Comparison of ENCODE assay signal across 17 cellular contexts in genomic region chr5:75389430-75389829, GRCh38. TPM values are rescaled to one million over a fixed set of nuclear protein-coding genes. Genes with fewer than 3 reads are reported as not detected.
A peak's percentile ranks its signal among the peaks of the same experiment; 100 is the strongest.
DNase-seq lines count a peak whose midpoint lies in the region; ATAC-seq, FAIRE-seq and TF ChIP-seq lines count a peak whose summit lies in the region.
"Had no signal": no experiment of that assay in that cellular context is flagged by ENCODE, and none has a peak within 500 bp of the region (broad histone marks: within the 10 kb centered on the region; RNA-seq: fewer than 3 reads in every experiment).

No MANE protein-coding gene starts in this region.

- H3K27ac Mint-ChIP-seq in stimulated activated effector memory CD8-positive, alpha-beta T cell treated with anti-CD3 and anti-CD28 coated beads, Interleukin-12 subunit alpha, Interleukin-12 subunit beta, amount 100 ng/mL, for 72 hours = peak overlapping the region; percentile 11
- H3K27ac Mint-ChIP-seq: HFFc6 had no signal

- TF ChIP-seq POLR2A in GM12892 (IDR thresholded peaks at IDR 0.05; ENCODE audit: low read depth, low read length) = no peak

- no peak overlapping the region for H3K4me3 Mint-ChIP-seq in activated T-cell treated with anti-CD3 and anti-CD28 coated beads, Interleukin-2, amount 50 U/mL, for 4 hours
- no peak overlapping the region for H3K4me3 Mint-ChIP-seq in stimulated activated effector memory CD8-positive, alpha-beta T cell treated with anti-CD3 and anti-CD28 coated beads, Interleukin-12 subunit alpha, Interleukin-12 subunit beta, amount 100 ng/mL, for 72 hours
- H3K4me3 Mint-ChIP-seq: CD4-positive, alpha-beta memory T cell; HFFc6 had no signal

- no peaks in the 10 kb centered on the region for H3K9me3 Mint-ChIP-seq in activated T-cell treated with anti-CD3 and anti-CD28 coated beads, Interleukin-2, amount 50 U/mL, for 4 hours
- no peaks in the 10 kb centered on the region for H3K9me3 Mint-ChIP-seq in stimulated activated effector memory CD8-positive, alpha-beta T cell treated with anti-CD3 and anti-CD28 coated beads, Interleukin-12 subunit alpha, Interleukin-12 subunit beta, amount 100 ng/mL, for 72 hours
- H3K9me3 Mint-ChIP-seq: CD4-positive, alpha-beta memory T cell; HFFc6 had no signal

- FAIRE-seq in GM12892 (lab: Jason Lieb, UNC) (peak; percentile 21), GM19239 (lab: Jason Lieb, UNC) (peak; percentile 33)

- peaks cover 5% of the 10 kb centered on the region for H3K4me1 Mint-ChIP-seq in activated T-cell treated with anti-CD3 and anti-CD28 coated beads, Interleukin-2, amount 50 U/mL, for 4 hours (ENCODE audit: low read depth)
- peaks cover 6% of the 10 kb centered on the region for H3K4me1 Mint-ChIP-seq in stimulated activated effector memory CD8-positive, alpha-beta T cell treated with anti-CD3 and anti-CD28 coated beads, Interleukin-12 subunit alpha, Interleukin-12 subunit beta, amount 100 ng/mL, for 72 hours
- H3K4me1 Mint-ChIP-seq: CD4-positive, alpha-beta memory T cell had no signal

- no peaks in the 10 kb centered on the region for H3K27me3 Mint-ChIP-seq in activated T-cell treated with anti-CD3 and anti-CD28 coated beads, Interleukin-2, amount 50 U/mL, for 4 hours (ENCODE audit: low read depth)
- H3K27me3 Mint-ChIP-seq: CD4-positive, alpha-beta memory T cell had no signal

- H3K36me3 Mint-ChIP-seq in activated T-cell treated with anti-CD3 and anti-CD28 coated beads, Interleukin-2, amount 50 U/mL, for 4 hours (ENCODE audit: insufficient read depth) = peaks cover 22% of the 10 kb centered on the region
- peaks cover 73% of the 10 kb centered on the region for H3K36me3 Mint-ChIP-seq in stimulated activated effector memory CD8-positive, alpha-beta T cell treated with anti-CD3 and anti-CD28 coated beads, Interleukin-12 subunit alpha, Interleukin-12 subunit beta, amount 100 ng/mL, for 72 hours

- no peak for DNase-seq in activated T-cell treated with anti-CD3 and anti-CD28 coated beads, Interleukin-2, amount 50 U/mL, for 4 hours
- DNase-seq in activated T-cell treated with anti-CD3 and anti-CD28 coated beads, Interleukin-2, amount 50 U/mL, for 1 hour = no peak
- no peak for DNase-seq in GM12892 (ENCODE audit: insufficient read length)
- DNase-seq in GM19239 (ENCODE audit: insufficient read length, low spot score) = no peak
- DNase-seq in stimulated activated effector memory CD8-positive, alpha-beta T cell treated with anti-CD3 and anti-CD28 coated beads, Interleukin-12 subunit alpha, Interleukin-12 subunit beta, amount 100 ng/mL, for 72 hours (ENCODE audit: low spot score in 2 of 2) = no peak
- DNase-seq in NOMO-1 (lab: John Stamatoyannopoulos, UW; ENCODE audit: unreplicated experiment in 2 of 2) = no peak
- no peak for DNase-seq in cerebellar cortex (ENCODE audit: low spot score)
- DNase-seq: BE2C; CD4-positive, alpha-beta memory T cell; DMS79; HFFc6; Karpas-422; MM.1S; NCI-H1105; NCI-H1694 treated with DMSO at 0.1 percent for 48 hours; NCI-H345; NCI-H526 treated with DMSO at 0.1 percent for 48 hours had no signal

- peak; percentile 66 to 74 for ATAC-seq in activated T-cell treated with anti-CD3 and anti-CD28 coated beads, Interleukin-2, amount 50 U/mL, for 4 hours
- ATAC-seq in stimulated activated effector memory CD8-positive, alpha-beta T cell treated with anti-CD3 and anti-CD28 coated beads, Interleukin-12 subunit alpha, Interleukin-12 subunit beta, amount 100 ng/mL, for 72 hours = peak; percentile 92

RNA-seq across cellular contexts. Expression of gene HMGCR, which starts 52.4 kb away (rescaled TPM):
- 10 to 100 TPM; 43.8 to 55.5 (median 51.1) TPM for total RNA-seq in activated T-cell treated with anti-CD3 and anti-CD28 coated beads, Interleukin-2, amount 50 U/mL, for 4 hours
- polyA plus RNA-seq in GM12892 (2012; ENCODE audit: missing spikeins) = 54.6 TPM
